7 cellular contexts compared by ENCODE assay signal in genomic region chr7:12407652-12408051, GRCh38. TPM values are rescaled to one million over a fixed set of nuclear protein-coding genes. Genes with fewer than 3 reads are reported as not detected.
"Had no signal": no experiment of that assay in that cellular context is flagged by ENCODE, and none has a peak within 500 bp of the region (broad histone marks: within the 10 kb centered on the region; RNA-seq: fewer than 3 reads in every experiment).

No MANE protein-coding gene starts in this region.

RNA-seq across cellular contexts. Expression of gene VWDE, which starts 4.0 kb away (rescaled TPM):
- total RNA-seq: OCI-LY7, Right ventricle myocardium inferior, Right ventricle myocardium superior, RPMI7951, SJCRH30, SJSA1 had no signal
- polyA plus RNA-seq: SK-N-SH had no signal
